ENCODE assay signal across 8 cellular contexts in the genomic region with DNA sequence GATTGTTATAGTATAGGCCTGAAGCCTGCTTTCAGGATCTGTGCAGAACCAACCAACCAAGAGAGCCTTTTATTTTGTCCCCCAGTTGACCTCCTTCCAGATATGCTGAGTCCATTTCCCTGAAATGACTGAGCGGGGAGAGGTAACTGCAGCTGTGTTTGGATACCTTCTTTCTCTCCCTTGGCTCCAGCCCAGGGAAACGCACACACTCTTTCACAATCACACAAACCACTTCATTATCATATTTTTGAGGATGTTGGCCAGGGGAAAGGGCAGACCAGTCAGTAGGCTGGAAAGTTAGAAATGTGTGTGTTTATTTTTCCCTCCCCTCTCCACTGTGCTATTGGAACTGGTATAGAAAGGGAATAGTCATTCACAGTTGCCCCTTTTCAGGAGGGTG.
DNase-seq lines count a peak whose midpoint lies in the region; ATAC-seq and TF ChIP-seq lines count a peak whose summit lies in the region.

No MANE protein-coding gene starts in this region.

- no TSS peak for BruUV-seq in PC-9 (replicated peaks; lab: Mats Ljungman, UMichigan)

- H3K27ac Mint-ChIP-seq in endothelial cell (ENCODE audit: unreplicated experiment) = no peak overlapping the region

- H3K4me1 ChIP-seq in PC-9 (replicated peaks; ENCODE audit: insufficient read depth) (peaks cover 87% of the 10 kb centered on the region), gastrocnemius medialis (peaks cover 9 to 36% of the 10 kb centered on the region in 2 donors), HAP-1 (peaks cover 12% of the 10 kb centered on the region)

- TF ChIP-seq POLR2A in gastrocnemius medialis (IDR thresholded peaks at IDR 0.05) = no peak

- H4K20me1 ChIP-seq in PC-9 (ENCODE audit: insufficient read depth) = no peaks in the 10 kb centered on the region

- H3K36me3 Mint-ChIP-seq in endothelial cell (ENCODE audit: low read depth, unreplicated experiment) = no peaks in the 10 kb centered on the region

- no peaks in the 10 kb centered on the region for H3K9me3 Mint-ChIP-seq in endothelial cell (ENCODE audit: unreplicated experiment)

- no peak overlapping the region for H2AFZ ChIP-seq in PC-9

- CTCF ChIA-PET in PC-9 (lab: Charles Lee) = no interaction called here

- H3K27ac ChIP-seq in PC-9 = peak overlapping the region; percentile 62
- H3K27ac ChIP-seq in gastrocnemius medialis = no peak overlapping the region

- H3F3A ChIP-seq in PC-9 (ENCODE audit: insufficient read depth, low read depth) = peaks cover 39% of the 10 kb centered on the region

- in situ Hi-C loops in gastrocnemius medialis (cut with MboI; ENCODE audit: low sequenced_read_pairs in 4 of 4) = no loop called here
- in situ Hi-C loops in HAP-1 (cut with MboI; ENCODE audit: low sequenced_read_pairs) = no loop called here

- H3K4me3 ChIP-seq in PC-9 (no peak overlapping the region), gastrocnemius medialis (no peak overlapping the region), HAP-1 (no peak overlapping the region)

- peak overlapping the region; percentile 62 for H3K4me2 ChIP-seq in PC-9

- H3K79me2 ChIP-seq in PC-9 (ENCODE audit: low read depth) = no peaks in the 10 kb centered on the region

- no peaks in the 10 kb centered on the region for H3K9me2 ChIP-seq in PC-9 (ENCODE audit: insufficient read depth)

- POLR2A ChIA-PET in PC-9 (lab: Charles Lee; ENCODE audit: unreplicated experiment) = interaction anchor here (0.5 to 0.7 kb wide), 4 partner anchors 9 to 91 kb away, joined by 3 to 8 read pairs (median 5); no protein-coding TSS in a partner anchor

- peaks cover 4% of the 10 kb centered on the region for H3K27me3 Mint-ChIP-seq in endothelial cell (ENCODE audit: unreplicated experiment)

- H3K36me3 ChIP-seq in PC-9 (ENCODE audit: low read depth) (no peaks in the 10 kb centered on the region), gastrocnemius medialis (no peaks in the 10 kb centered on the region), HAP-1 (replicated peaks) (no peaks in the 10 kb centered on the region)

- ATAC-seq in gastrocnemius medialis = peak; percentile 43 to 55
- no peak for ATAC-seq in GM21360 (IDR thresholded peaks at IDR 0.05; ENCODE audit: unreplicated experiment)

- H3K27me3 ChIP-seq in PC-9 (ENCODE audit: insufficient read depth, low read depth) (no peaks in the 10 kb centered on the region), gastrocnemius medialis (no peaks in the 10 kb centered on the region), HAP-1 (ENCODE audit: low read depth) (no peaks in the 10 kb centered on the region)

- DNase-seq in HT-29 (ENCODE audit: low spot score) (peak; percentile 86), PC-9 (peak; percentile 84 to 96), fibroblast of the conjunctiva (ENCODE audit: low read depth) (peak; percentile 92), gastrocnemius medialis (peak; percentile 38 to 52), HAP-1 (ENCODE audit: low spot score in 2 of 2) (no peak), endothelial cell (ENCODE audit: low spot score) (no peak), superior temporal gyrus (ENCODE audit: extremely low spot score) (no peak)

- no peak overlapping the region for H3K4me3 Mint-ChIP-seq in endothelial cell (ENCODE audit: unreplicated experiment)

- H3K4me1 Mint-ChIP-seq in endothelial cell (ENCODE audit: unreplicated experiment) = peaks cover 34% of the 10 kb centered on the region

- intact Hi-C loops in PC-9 (cut with micrococcal nuclease; ENCODE audit: unreplicated experiment) (loop anchor here (1.0 to 10.0 kb wide), 8 partner anchors 13 to 767 kb away; a partner anchor contains a TSS), gastrocnemius medialis (cut with DNase I; ENCODE audit: low total_unique reads) (no loop called here)

- TF ChIP-seq CTCF in PC-9 (conservative IDR thresholded peaks at IDR 0.05) = no peak
- TF ChIP-seq CTCF in gastrocnemius medialis (IDR thresholded peaks at IDR 0.05 in 4 of 5, conservative IDR thresholded peaks at IDR 0.05 in 1 of 5) = no peak
- TF ChIP-seq CTCF in endothelial cell (IDR thresholded peaks at IDR 0.05; ENCODE audit: unreplicated experiment) = no peak

- peaks cover 27% of the 10 kb centered on the region for H3K9me3 ChIP-seq in PC-9 (ENCODE audit: insufficient read depth, low read depth)
- no peaks in the 10 kb centered on the region for H3K9me3 ChIP-seq in gastrocnemius medialis
- no peaks in the 10 kb centered on the region for H3K9me3 ChIP-seq in HAP-1

Comparison
In these comparisons a context has a peak if more than half of its experiments do, and no peak if none do; other contexts are left out.
1. DNase-seq: peak in HT-29 (single experiment), PC-9 (2 of 2), fibroblast of the conjunctiva (single experiment) and gastrocnemius medialis (2 of 2); none in HAP-1 (0 of 2), endothelial cell (single experiment) and superior temporal gyrus (single experiment).